ENCODE assay signal across 8 cellular contexts in the genomic region with DNA sequence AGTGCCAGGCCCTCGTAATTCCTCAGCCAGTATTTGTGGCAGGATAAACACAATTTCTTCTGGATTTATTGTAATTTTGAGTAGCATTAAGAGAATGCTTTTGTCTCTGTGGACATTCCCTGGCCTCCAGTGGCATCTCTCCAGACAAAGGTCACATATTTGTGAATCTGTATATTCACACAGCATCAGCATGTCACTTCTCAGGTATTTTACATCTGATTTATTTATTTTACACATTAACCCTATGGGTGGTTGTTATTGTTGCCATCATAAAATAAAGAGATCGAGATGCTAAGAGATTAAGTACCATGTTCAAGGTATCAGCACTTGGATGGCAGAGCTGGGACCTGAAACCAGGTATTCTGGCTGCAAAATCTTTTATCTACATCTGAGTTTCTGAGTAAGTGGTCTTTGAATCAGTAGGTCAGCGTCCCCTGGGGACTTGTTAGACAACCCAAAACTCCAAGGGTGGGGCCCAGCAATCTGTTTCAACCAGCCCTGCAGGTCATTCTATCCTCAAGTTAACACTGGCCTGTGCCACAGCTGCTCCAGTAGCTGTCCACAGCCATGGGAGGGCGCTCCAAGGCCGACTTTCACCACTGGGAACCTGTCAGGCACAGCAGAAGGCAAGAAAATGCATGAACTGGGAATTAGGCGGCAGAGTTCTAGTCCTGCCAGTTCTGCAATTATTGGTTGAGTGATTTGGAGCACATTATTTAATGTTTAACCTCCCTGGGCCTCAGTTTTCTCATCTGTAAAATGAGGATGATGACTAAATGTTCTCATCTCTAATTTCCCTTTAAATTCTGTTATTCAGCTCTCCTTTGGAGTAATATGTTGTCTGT. TPM values are rescaled to one million over a fixed set of nuclear protein-coding genes. Genes with fewer than 3 reads are reported as not detected.
A peak's percentile ranks its signal among the peaks of the same experiment; 100 is the strongest.
DNase-seq lines count a peak whose midpoint lies in the region; ATAC-seq and TF ChIP-seq lines count a peak whose summit lies in the region.

No MANE protein-coding gene starts in this region.

- no peaks in the 10 kb centered on the region for H3K36me3 ChIP-seq in heart left ventricle

- TF ChIP-seq CTCF in heart left ventricle (IDR thresholded peaks at IDR 0.05), result peak; percentile 73 to 90 (median 81)

- TF ChIP-seq POLR2A in heart left ventricle (IDR thresholded peaks at IDR 0.05), result no peak

- WGBS in heart left ventricle, 4 donors, result 44 to 57% (median 51%) methylated on average over 6 of the region's 6 CpGs

- no peak overlapping the region for H3K27ac ChIP-seq in heart left ventricle

- ATAC-seq in SK-N-SH treated with all-trans-retinoic acid at 6 μM for 48 hours, result peak; percentile 100
- ATAC-seq in heart left ventricle, result peak; percentile 69 to 86 (median 84)
- peak; percentile 73 for ATAC-seq in sciatic nerve
- no peak for ATAC-seq in GM19397 (IDR thresholded peaks at IDR 0.05; ENCODE audit: unreplicated experiment)
- ATAC-seq in GM19328 (IDR thresholded peaks at IDR 0.05; ENCODE audit: unreplicated experiment), result no peak

- peaks cover 0 to 6% (median 0%) of the 10 kb centered on the region in 12 donors for H3K9me3 ChIP-seq in heart left ventricle

- peaks cover 0 to 32% (median 3%) of the 10 kb centered on the region in 12 donors for H3K4me1 ChIP-seq in heart left ventricle

- intact Hi-C loops in heart left ventricle (cut with DNase I), result loop anchor here in 8 of 10 donors (1.0 to 10.0 kb wide), 7 partner anchors 68 to 701 kb away; a partner anchor contains a TSS
- intact Hi-C loops in sciatic nerve (cut with DNase I), result no loop called here

- peak; percentile 92 for DNase-seq in ELF-1 (ENCODE audit: low read depth, low spot score)
- DNase-seq in LoVo (ENCODE audit: low spot score), result peak; percentile 59
- DNase-seq in activated naive CD4-positive, alpha-beta T cell treated with anti-CD3 and anti-CD28 coated beads, Interleukin-2, amount 50 U/mL, for 16 hours, result peak; percentile 73
- DNase-seq in heart left ventricle, result peak; percentile 75 to 91 (median 82)
- DNase-seq in sciatic nerve (ENCODE audit: low spot score), result peak; percentile 87

- no peaks in the 10 kb centered on the region for H3K27me3 ChIP-seq in heart left ventricle

- no peak overlapping the region for H3K4me3 ChIP-seq in heart left ventricle

TF ChIP-seq in SK-N-SH treated with all-trans-retinoic acid at 6 μM for 48 hours, 23 proteins besides CTCF, POLR2A, EP300 and RAD21 (continues in another document):
- TF ChIP-seq, protein P1, sequence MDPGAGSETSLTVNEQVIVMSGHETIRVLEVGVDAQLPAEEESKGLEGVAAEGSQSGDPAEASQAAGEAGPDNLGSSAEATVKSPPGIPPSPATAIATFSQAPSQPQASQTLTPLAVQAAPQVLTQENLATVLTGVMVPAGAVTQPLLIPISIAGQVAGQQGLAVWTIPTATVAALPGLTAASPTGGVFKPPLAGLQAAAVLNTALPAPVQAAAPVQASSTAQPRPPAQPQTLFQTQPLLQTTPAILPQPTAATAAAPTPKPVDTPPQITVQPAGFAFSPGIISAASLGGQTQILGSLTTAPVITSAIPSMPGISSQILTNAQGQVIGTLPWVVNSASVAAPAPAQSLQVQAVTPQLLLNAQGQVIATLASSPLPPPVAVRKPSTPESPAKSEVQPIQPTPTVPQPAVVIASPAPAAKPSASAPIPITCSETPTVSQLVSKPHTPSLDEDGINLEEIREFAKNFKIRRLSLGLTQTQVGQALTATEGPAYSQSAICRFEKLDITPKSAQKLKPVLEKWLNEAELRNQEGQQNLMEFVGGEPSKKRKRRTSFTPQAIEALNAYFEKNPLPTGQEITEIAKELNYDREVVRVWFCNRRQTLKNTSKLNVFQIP (CRISPR knock-in tag; IDR thresholded peaks at IDR 0.05; ENCODE audit: borderline replicate concordance, low read depth), result peak; percentile 84; the same call in 1 of the 2 replicates
- TF ChIP-seq GLIS3 (CRISPR knock-in tag; IDR thresholded peaks at IDR 0.05) (no peak), ISL1 (CRISPR knock-in tag; IDR thresholded peaks at IDR 0.05) (no peak), TCF4 (CRISPR knock-in tag; IDR thresholded peaks at IDR 0.05; ENCODE audit: borderline replicate concordance) (no peak), CSDC2 (CRISPR knock-in tag; IDR thresholded peaks at IDR 0.05) (no peak), BACH2 (CRISPR knock-in tag; IDR thresholded peaks at IDR 0.05; ENCODE audit: borderline replicate concordance) (no peak), ZNF8 (CRISPR knock-in tag; IDR thresholded peaks at IDR 0.05) (no peak), ZFP3 (CRISPR knock-in tag; IDR thresholded peaks at IDR 0.05) (0 out of 2 replicates have a peak, but pooled peaks have one; percentile 13), ZNF70 (CRISPR knock-in tag; IDR thresholded peaks at IDR 0.05) (peak; percentile 36; the same call in 1 of the 2 replicates), SNAI2 (CRISPR knock-in tag; IDR thresholded peaks at IDR 0.05) (no peak), PPARA (CRISPR knock-in tag; IDR thresholded peaks at IDR 0.05; ENCODE audit: borderline replicate concordance) (no peak), ESRRG (CRISPR knock-in tag; IDR thresholded peaks at IDR 0.05) (no peak), ARNTL (CRISPR knock-in tag; IDR thresholded peaks at IDR 0.05; ENCODE audit: borderline replicate concordance, low read depth) (no peak), OSR1 (CRISPR knock-in tag; IDR thresholded peaks at IDR 0.05) (no peak), ZC3H10 (CRISPR knock-in tag; IDR thresholded peaks at IDR 0.05) (no peak), ZFP30 (CRISPR knock-in tag; IDR thresholded peaks at IDR 0.05) (no peak), RARB (CRISPR knock-in tag; IDR thresholded peaks at IDR 0.05) (no peak)
- TF ChIP-seq, protein P2, sequence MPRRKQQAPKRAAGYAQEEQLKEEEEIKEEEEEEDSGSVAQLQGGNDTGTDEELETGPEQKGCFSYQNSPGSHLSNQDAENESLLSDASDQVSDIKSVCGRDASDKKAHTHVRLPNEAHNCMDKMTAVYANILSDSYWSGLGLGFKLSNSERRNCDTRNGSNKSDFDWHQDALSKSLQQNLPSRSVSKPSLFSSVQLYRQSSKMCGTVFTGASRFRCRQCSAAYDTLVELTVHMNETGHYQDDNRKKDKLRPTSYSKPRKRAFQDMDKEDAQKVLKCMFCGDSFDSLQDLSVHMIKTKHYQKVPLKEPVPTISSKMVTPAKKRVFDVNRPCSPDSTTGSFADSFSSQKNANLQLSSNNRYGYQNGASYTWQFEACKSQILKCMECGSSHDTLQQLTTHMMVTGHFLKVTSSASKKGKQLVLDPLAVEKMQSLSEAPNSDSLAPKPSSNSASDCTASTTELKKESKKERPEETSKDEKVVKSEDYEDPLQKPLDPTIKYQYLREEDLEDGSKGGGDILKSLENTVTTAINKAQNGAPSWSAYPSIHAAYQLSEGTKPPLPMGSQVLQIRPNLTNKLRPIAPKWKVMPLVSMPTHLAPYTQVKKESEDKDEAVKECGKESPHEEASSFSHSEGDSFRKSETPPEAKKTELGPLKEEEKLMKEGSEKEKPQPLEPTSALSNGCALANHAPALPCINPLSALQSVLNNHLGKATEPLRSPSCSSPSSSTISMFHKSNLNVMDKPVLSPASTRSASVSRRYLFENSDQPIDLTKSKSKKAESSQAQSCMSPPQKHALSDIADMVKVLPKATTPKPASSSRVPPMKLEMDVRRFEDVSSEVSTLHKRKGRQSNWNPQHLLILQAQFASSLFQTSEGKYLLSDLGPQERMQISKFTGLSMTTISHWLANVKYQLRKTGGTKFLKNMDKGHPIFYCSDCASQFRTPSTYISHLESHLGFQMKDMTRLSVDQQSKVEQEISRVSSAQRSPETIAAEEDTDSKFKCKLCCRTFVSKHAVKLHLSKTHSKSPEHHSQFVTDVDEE (CRISPR knock-in tag; IDR thresholded peaks at IDR 0.05), result 0 out of 2 replicates have a peak, but pooled peaks have one; percentile 16
- TF ChIP-seq, protein P3, sequence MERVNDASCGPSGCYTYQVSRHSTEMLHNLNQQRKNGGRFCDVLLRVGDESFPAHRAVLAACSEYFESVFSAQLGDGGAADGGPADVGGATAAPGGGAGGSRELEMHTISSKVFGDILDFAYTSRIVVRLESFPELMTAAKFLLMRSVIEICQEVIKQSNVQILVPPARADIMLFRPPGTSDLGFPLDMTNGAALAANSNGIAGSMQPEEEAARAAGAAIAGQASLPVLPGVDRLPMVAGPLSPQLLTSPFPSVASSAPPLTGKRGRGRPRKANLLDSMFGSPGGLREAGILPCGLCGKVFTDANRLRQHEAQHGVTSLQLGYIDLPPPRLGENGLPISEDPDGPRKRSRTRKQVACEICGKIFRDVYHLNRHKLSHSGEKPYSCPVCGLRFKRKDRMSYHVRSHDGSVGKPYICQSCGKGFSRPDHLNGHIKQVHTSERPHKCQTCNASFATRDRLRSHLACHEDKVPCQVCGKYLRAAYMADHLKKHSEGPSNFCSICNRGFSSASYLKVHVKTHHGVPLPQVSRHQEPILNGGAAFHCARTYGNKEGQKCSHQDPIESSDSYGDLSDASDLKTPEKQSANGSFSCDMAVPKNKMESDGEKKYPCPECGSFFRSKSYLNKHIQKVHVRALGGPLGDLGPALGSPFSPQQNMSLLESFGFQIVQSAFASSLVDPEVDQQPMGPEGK (CRISPR knock-in tag; IDR thresholded peaks at IDR 0.05; ENCODE audit: borderline replicate concordance), result no peak
- TF ChIP-seq, protein P4, sequence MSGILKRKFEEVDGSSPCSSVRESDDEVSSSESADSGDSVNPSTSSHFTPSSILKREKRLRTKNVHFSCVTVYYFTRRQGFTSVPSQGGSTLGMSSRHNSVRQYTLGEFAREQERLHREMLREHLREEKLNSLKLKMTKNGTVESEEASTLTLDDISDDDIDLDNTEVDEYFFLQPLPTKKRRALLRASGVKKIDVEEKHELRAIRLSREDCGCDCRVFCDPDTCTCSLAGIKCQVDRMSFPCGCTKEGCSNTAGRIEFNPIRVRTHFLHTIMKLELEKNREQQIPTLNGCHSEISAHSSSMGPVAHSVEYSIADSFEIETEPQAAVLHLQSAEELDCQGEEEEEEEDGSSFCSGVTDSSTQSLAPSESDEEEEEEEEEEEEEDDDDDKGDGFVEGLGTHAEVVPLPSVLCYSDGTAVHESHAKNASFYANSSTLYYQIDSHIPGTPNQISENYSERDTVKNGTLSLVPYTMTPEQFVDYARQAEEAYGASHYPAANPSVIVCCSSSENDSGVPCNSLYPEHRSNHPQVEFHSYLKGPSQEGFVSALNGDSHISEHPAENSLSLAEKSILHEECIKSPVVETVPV (CRISPR knock-in tag; IDR thresholded peaks at IDR 0.05), result no peak

RNA-seq across cellular contexts. Expression of a gene that starts 17.6 kb away (rescaled TPM):
- total RNA-seq in heart left ventricle, result 100 to 1,000 TPM; 163 to 503 (median 305) TPM
- polyA plus RNA-seq in heart left ventricle, result 100 to 1,000 TPM; 177 to 901 TPM
- total RNA-seq in sciatic nerve, result 70.5 TPM

Comparison
In these comparisons a context has a peak if more than half of its experiments do, and no peak if none do; other contexts are left out.
1. ATAC-seq: peak in SK-N-SH treated with all-trans-retinoic acid at 6 μM for 48 hours (single experiment), heart left ventricle (4 of 4) and sciatic nerve (single experiment); none in GM19397 (single experiment) and GM19328 (single experiment).
2. Peak in every context shown above with its lines, with median percentiles within 50 percentile points of each other: DNase-seq.